Comparison of ENCODE assay signal across 26 cellular contexts in the genomic region with DNA sequence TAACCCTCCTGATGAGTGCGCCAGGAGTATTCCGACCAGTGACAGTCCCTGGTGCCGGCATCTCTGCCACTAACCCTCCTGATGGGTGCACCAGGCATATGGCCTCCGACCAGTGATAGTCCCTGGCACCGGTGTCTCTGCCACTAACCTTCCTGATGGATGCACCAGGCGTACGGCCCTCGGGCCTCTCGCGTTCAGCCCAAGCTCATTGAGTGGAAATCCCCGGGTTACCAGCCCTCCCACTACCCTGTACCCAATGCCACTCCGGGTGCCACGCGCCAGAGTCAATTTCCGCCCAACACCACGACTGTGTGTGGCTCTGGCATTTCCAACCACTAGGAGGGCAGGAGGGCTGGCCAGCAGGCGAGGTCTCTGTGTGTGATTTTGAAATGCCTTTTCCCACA. TPM values are rescaled to one million over a fixed set of nuclear protein-coding genes. Genes with fewer than 3 reads are reported as not detected.
DNase-seq lines count a peak whose midpoint lies in the region; ATAC-seq, FAIRE-seq and TF ChIP-seq lines count a peak whose summit lies in the region.
"Had no signal": no experiment of that assay in that cellular context is flagged by ENCODE, and none has a peak within 500 bp of the region (broad histone marks: within the 10 kb centered on the region; RNA-seq: fewer than 3 reads in every experiment).

No MANE protein-coding gene starts in this region.

- H3K27ac ChIP-seq in adrenal gland (no peak overlapping the region), kidney (ENCODE audit: low read depth in 2 of 2, low read length in 2 of 2) (no peak overlapping the region), pancreas (peak overlapping the region in 2 of 4 donors; percentile 41 to 57), small intestine (ENCODE audit: low read depth in 1 of 2, low read length in 1 of 2) (no peak overlapping the region)
- H3K27ac ChIP-seq: brain microvascular endothelial cell, esophagus squamous epithelium, neural progenitor cell, thyroid gland had no signal

- H3K9me3 Mint-ChIP-seq in CD14-positive monocyte = peaks cover 26 to 63% (median 49%) of the 10 kb centered on the region in 7 donors

- H3K4me1 Mint-ChIP-seq in CD14-positive monocyte = no peaks in the 10 kb centered on the region
- H3K4me1 Mint-ChIP-seq: IgD-negative memory B cell, immature natural killer cell had no signal

- no peak for TF ChIP-seq POLR2A in adrenal gland (IDR thresholded peaks at IDR 0.05)

- 85 to 94% (median 93%) methylated on average over 8 to 17 of the region's 17 CpGs for WGBS in adrenal gland, 4 donors
- WGBS in pancreas, 2 donors = 71 to 84% methylated on average over 17 of the region's 17 CpGs
- 85 to 90% (median 87%) methylated on average over 17 of the region's 17 CpGs for WGBS in small intestine, 3 donors

- H3K4me1 ChIP-seq in adrenal gland (replicated peaks in 1 of 2) (no peaks in the 10 kb centered on the region), kidney (ENCODE audit: control insufficient read depth in 1 of 2, insufficient read depth in 1 of 2, low read depth in 1 of 2, low read length in 2 of 2) (no peaks in the 10 kb centered on the region), pancreas (peaks cover 0 to 10% (median 0%) of the 10 kb centered on the region in 3 donors), small intestine (ENCODE audit: control insufficient read depth in 2 of 2, insufficient read depth in 1 of 2, low read depth in 1 of 2, low read length in 1 of 2) (no peaks in the 10 kb centered on the region)
- H3K4me1 ChIP-seq: neural progenitor cell, thyroid gland had no signal

- no peaks in the 10 kb centered on the region for H3K36me3 Mint-ChIP-seq in CD14-positive monocyte
- H3K36me3 Mint-ChIP-seq: neural progenitor cell had no signal

- TF ChIP-seq CTCF in CD14-positive monocyte (IDR thresholded peaks at IDR 0.05) (no peak), adrenal gland (IDR thresholded peaks at IDR 0.05) (no peak), kidney (IDR thresholded peaks at IDR 0.05; ENCODE audit: borderline replicate concordance, extremely low read depth, insufficient read depth) (no peak), pancreas (IDR thresholded peaks at IDR 0.05) (no peak)

- no peak for FAIRE-seq in kidney (lab: Jason Lieb, UNC)
- no peak for FAIRE-seq in pancreas (lab: Jason Lieb, UNC)
- FAIRE-seq in small intestine (lab: Jason Lieb, UNC) = no peak
- FAIRE-seq: frontal cortex had no signal

- DNase-seq in CD14-positive monocyte (ENCODE audit: low spot score) = peak; percentile 18
- peak in 4 of 7 donors; percentile 4 to 39 (median 14) for DNase-seq in adrenal gland
- peak; percentile 47 for DNase-seq in kidney
- DNase-seq in pancreas = peak; percentile 6 to 46 (median 14)
- DNase-seq in small intestine = no peak
- DNase-seq: activated CD4-positive, alpha-beta T cell treated with anti-CD3 and anti-CD28 coated beads, Interleukin-2, amount 50 U/mL, for 4 hours; brain microvascular endothelial cell; esophagus squamous epithelium; hippocampal formation; immature natural killer cell; NCI-H1105; NCI-H2029 treated with DMSO at 0.1 percent for 48 hours; NCI-H345; NCI-H82; stimulated activated CD4-positive, alpha-beta T cell treated with anti-CD3 and anti-CD28 coated beads, Interleukin-4, amount 100 ng/mL, for 4 hours; stimulated activated naive CD8-positive, alpha-beta T cell treated with anti-CD3 and anti-CD28 coated beads, Interleukin-15, Interleukin-2, amounts not matched to agents 100 U/mL and 50 U/mL, for 24 hours; thyroid gland had no signal

- H3K4me3 ChIP-seq in adrenal gland (no peak overlapping the region), kidney (ENCODE audit: low read length in 2 of 2) (no peak overlapping the region), pancreas (no peak overlapping the region), small intestine (ENCODE audit: low read depth in 1 of 2, low read length in 2 of 2) (no peak overlapping the region)
- H3K4me3 ChIP-seq: esophagus squamous epithelium, lung, neural progenitor cell, thyroid gland had no signal

- H3K27me3 ChIP-seq in adrenal gland = no peaks in the 10 kb centered on the region
- no peaks in the 10 kb centered on the region for H3K27me3 ChIP-seq in pancreas
- peaks cover 0 to 6% of the 10 kb centered on the region in 2 donors for H3K27me3 ChIP-seq in small intestine (ENCODE audit: control insufficient read depth in 2 of 2, insufficient read depth in 2 of 2, low read length in 2 of 2)
- H3K27me3 ChIP-seq: brain microvascular endothelial cell, neural progenitor cell, thyroid gland had no signal

- ATAC-seq in pancreas (peak in 1 of 4 donors; percentile 29), GM21447 (IDR thresholded peaks at IDR 0.05; ENCODE audit: unreplicated experiment) (no peak), HG02981 (IDR thresholded peaks at IDR 0.05; ENCODE audit: unreplicated experiment) (no peak)
- ATAC-seq in activated CD4-positive, CD25-positive, alpha-beta regulatory T cell treated with anti-CD3 and anti-CD28 coated beads, Interleukin-2, amount 50 U/mL, for 24 hours = no peak
- ATAC-seq: SK-N-SH treated with all-trans-retinoic acid at 6 μM for 48 hours; stimulated activated naive CD8-positive, alpha-beta T cell treated with anti-CD3 and anti-CD28 coated beads, Interleukin-15, Interleukin-2, amounts not matched to agents 100 U/mL and 50 U/mL, for 24 hours had no signal

- H3K36me3 ChIP-seq in adrenal gland (replicated peaks in 1 of 2) (no peaks in the 10 kb centered on the region), kidney (ENCODE audit: control insufficient read depth in 1 of 2, insufficient read depth in 2 of 2, low read length in 2 of 2) (no peaks in the 10 kb centered on the region), pancreas (no peaks in the 10 kb centered on the region), small intestine (ENCODE audit: control insufficient read depth in 2 of 2, insufficient read depth in 2 of 2, low read length in 2 of 2) (no peaks in the 10 kb centered on the region)
- H3K36me3 ChIP-seq: brain microvascular endothelial cell, esophagus squamous epithelium, neural progenitor cell, thyroid gland had no signal

- H3K9me3 ChIP-seq in adrenal gland (replicated peaks in 1 of 3) = peaks cover 0 to 4% (median 0%) of the 10 kb centered on the region in 3 donors
- peaks cover 2 to 8% of the 10 kb centered on the region in 2 donors for H3K9me3 ChIP-seq in kidney (ENCODE audit: control insufficient read depth in 1 of 2, low read length in 2 of 2)
- H3K9me3 ChIP-seq in pancreas = no peaks in the 10 kb centered on the region
- peaks cover 3% of the 10 kb centered on the region for H3K9me3 ChIP-seq in small intestine (ENCODE audit: control insufficient read depth, low read depth)
- H3K9me3 ChIP-seq: thyroid gland had no signal

- intact Hi-C loops in CD14-positive monocyte (cut with micrococcal nuclease) (no loop called here), adrenal gland (cut with DNase I) (no loop called here), kidney (cut with DNase I) (no loop called here), pancreas (cut with DNase I) (no loop called here)

- no peak overlapping the region for H3K9ac ChIP-seq in kidney (ENCODE audit: low read length in 2 of 2)
- H3K9ac ChIP-seq: neural progenitor cell had no signal

- no peak overlapping the region for H3K4me3 Mint-ChIP-seq in CD14-positive monocyte
- H3K4me3 Mint-ChIP-seq: CD4-positive, alpha-beta T cell; IgD-negative memory B cell; immature natural killer cell; neural progenitor cell had no signal

- no peak overlapping the region for H3K27ac Mint-ChIP-seq in CD14-positive monocyte
- H3K27ac Mint-ChIP-seq: CD4-positive, alpha-beta T cell; IgD-negative memory B cell; immature natural killer cell; neural progenitor cell had no signal

- peaks cover 0 to 7% (median 5%) of the 10 kb centered on the region in 3 donors for H3K27me3 Mint-ChIP-seq in CD14-positive monocyte (ENCODE audit: low read depth in 3 of 3)

RNA-seq across cellular contexts. Expression of gene GPC1, which starts 11.7 kb away (rescaled TPM):
- not detected for polyA plus RNA-seq in CD14-positive monocyte
- 100 to 1,000 TPM in 7 of 8 donors, 10 to 100 TPM in 1; 75.1 to 202 (median 143) TPM for total RNA-seq in adrenal gland
- polyA plus RNA-seq in adrenal gland = 10 to 100 TPM; 13.4 to 97.6 (median 70.9) TPM
- total RNA-seq in kidney = 124 TPM
- 18.4 TPM for polyA plus RNA-seq in kidney (ENCODE audit: insufficient read depth, low read depth, low replicate concordance)
- total RNA-seq in pancreas = 10 to 100 TPM; 11.7 to 37.6 (median 16.3) TPM
- 10 to 100 TPM; 23.2 to 27.5 TPM for polyA plus RNA-seq in pancreas
- polyA plus RNA-seq in small intestine = 10 to 100 TPM in 1 of 3 donors, 1 to 10 TPM in 1, under 1 TPM in 1; 0.89 to 15.5 (median 2.7) TPM
- polyA plus RNA-seq: immature natural killer cell had no signal
